ENCODE assay signal across 1 cellular context in the genomic region with DNA sequence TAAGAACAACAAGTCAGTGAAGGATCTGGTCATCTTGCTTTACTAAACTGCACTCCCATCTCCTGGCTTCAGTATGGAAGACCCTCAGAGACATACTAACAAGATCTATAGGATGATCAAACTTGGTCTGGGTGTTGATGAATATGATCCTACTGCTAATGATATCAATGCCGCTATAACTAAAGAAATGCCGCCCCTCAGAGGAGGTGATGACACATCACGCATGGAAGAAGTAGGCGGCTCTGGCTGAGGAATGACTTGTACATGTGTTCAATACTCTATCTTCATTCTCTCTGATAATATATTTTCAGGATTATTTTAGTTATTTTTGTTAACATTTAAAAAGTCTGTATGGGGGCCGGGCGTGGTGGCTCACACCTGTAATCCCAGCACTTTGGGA.
TF ChIP-seq lines count a peak whose summit lies in the region.

No MANE protein-coding gene starts in this region.

TF ChIP-seq in HepG2, 621 proteins besides CTCF, POLR2A, EP300 and RAD21:
- TF ChIP-seq, protein P1, sequence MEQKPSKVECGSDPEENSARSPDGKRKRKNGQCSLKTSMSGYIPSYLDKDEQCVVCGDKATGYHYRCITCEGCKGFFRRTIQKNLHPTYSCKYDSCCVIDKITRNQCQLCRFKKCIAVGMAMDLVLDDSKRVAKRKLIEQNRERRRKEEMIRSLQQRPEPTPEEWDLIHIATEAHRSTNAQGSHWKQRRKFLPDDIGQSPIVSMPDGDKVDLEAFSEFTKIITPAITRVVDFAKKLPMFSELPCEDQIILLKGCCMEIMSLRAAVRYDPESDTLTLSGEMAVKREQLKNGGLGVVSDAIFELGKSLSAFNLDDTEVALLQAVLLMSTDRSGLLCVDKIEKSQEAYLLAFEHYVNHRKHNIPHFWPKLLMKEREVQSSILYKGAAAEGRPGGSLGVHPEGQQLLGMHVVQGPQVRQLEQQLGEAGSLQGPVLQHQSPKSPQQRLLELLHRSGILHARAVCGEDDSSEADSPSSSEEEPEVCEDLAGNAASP (CRISPR knock-in tag; IDR thresholded peaks at IDR 0.05; ENCODE audit: borderline replicate concordance): no peak
- TF ChIP-seq, protein P2, sequence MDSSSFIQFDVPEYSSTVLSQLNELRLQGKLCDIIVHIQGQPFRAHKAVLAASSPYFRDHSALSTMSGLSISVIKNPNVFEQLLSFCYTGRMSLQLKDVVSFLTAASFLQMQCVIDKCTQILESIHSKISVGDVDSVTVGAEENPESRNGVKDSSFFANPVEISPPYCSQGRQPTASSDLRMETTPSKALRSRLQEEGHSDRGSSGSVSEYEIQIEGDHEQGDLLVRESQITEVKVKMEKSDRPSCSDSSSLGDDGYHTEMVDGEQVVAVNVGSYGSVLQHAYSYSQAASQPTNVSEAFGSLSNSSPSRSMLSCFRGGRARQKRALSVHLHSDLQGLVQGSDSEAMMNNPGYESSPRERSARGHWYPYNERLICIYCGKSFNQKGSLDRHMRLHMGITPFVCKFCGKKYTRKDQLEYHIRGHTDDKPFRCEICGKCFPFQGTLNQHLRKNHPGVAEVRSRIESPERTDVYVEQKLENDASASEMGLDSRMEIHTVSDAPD (CRISPR knock-in tag; IDR thresholded peaks at IDR 0.05): no peak
- no peak for TF ChIP-seq MTA3 (CRISPR knock-in tag; IDR thresholded peaks at IDR 0.05)
- TF ChIP-seq MYC (CRISPR knock-in tag; IDR thresholded peaks at IDR 0.05; ENCODE audit: borderline replicate concordance): no peak
- no peak for TF ChIP-seq ZNF451 (CRISPR knock-in tag; IDR thresholded peaks at IDR 0.05)
- TF ChIP-seq DR1 (CRISPR knock-in tag; IDR thresholded peaks at IDR 0.05): no peak
- TF ChIP-seq, protein P3, sequence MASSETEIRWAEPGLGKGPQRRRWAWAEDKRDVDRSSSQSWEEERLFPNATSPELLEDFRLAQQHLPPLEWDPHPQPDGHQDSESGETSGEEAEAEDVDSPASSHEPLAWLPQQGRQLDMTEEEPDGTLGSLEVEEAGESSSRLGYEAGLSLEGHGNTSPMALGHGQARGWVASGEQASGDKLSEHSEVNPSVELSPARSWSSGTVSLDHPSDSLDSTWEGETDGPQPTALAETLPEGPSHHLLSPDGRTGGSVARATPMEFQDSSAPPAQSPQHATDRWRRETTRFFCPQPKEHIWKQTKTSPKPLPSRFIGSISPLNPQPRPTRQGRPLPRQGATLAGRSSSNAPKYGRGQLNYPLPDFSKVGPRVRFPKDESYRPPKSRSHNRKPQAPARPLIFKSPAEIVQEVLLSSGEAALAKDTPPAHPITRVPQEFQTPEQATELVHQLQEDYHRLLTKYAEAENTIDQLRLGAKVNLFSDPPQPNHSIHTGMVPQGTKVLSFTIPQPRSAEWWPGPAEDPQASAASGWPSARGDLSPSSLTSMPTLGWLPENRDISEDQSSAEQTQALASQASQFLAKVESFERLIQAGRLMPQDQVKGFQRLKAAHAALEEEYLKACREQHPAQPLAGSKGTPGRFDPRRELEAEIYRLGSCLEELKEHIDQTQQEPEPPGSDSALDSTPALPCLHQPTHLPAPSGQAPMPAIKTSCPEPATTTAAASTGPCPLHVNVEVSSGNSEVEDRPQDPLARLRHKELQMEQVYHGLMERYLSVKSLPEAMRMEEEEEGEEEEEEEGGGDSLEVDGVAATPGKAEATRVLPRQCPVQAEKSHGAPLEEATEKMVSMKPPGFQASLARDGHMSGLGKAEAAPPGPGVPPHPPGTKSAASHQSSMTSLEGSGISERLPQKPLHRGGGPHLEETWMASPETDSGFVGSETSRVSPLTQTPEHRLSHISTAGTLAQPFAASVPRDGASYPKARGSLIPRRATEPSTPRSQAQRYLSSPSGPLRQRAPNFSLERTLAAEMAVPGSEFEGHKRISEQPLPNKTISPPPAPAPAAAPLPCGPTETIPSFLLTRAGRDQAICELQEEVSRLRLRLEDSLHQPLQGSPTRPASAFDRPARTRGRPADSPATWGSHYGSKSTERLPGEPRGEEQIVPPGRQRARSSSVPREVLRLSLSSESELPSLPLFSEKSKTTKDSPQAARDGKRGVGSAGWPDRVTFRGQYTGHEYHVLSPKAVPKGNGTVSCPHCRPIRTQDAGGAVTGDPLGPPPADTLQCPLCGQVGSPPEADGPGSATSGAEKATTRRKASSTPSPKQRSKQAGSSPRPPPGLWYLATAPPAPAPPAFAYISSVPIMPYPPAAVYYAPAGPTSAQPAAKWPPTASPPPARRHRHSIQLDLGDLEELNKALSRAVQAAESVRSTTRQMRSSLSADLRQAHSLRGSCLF (CRISPR knock-in tag; IDR thresholded peaks at IDR 0.05; ENCODE audit: borderline replicate concordance): no peak
- TF ChIP-seq, protein P4, sequence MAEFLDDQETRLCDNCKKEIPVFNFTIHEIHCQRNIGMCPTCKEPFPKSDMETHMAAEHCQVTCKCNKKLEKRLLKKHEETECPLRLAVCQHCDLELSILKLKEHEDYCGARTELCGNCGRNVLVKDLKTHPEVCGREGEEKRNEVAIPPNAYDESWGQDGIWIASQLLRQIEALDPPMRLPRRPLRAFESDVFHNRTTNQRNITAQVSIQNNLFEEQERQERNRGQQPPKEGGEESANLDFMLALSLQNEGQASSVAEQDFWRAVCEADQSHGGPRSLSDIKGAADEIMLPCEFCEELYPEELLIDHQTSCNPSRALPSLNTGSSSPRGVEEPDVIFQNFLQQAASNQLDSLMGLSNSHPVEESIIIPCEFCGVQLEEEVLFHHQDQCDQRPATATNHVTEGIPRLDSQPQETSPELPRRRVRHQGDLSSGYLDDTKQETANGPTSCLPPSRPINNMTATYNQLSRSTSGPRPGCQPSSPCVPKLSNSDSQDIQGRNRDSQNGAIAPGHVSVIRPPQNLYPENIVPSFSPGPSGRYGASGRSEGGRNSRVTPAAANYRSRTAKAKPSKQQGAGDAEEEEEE (CRISPR knock-in tag; IDR thresholded peaks at IDR 0.05; ENCODE audit: borderline replicate concordance): no peak
- no peak for TF ChIP-seq TBX2 (CRISPR knock-in tag; IDR thresholded peaks at IDR 0.05; ENCODE audit: borderline replicate concordance)
- no peak for TF ChIP-seq ZNF20 (CRISPR knock-in tag; IDR thresholded peaks at IDR 0.05)
- no peak for TF ChIP-seq ZNF766 (CRISPR knock-in tag; IDR thresholded peaks at IDR 0.05; ENCODE audit: borderline replicate concordance)
- TF ChIP-seq, protein P5, sequence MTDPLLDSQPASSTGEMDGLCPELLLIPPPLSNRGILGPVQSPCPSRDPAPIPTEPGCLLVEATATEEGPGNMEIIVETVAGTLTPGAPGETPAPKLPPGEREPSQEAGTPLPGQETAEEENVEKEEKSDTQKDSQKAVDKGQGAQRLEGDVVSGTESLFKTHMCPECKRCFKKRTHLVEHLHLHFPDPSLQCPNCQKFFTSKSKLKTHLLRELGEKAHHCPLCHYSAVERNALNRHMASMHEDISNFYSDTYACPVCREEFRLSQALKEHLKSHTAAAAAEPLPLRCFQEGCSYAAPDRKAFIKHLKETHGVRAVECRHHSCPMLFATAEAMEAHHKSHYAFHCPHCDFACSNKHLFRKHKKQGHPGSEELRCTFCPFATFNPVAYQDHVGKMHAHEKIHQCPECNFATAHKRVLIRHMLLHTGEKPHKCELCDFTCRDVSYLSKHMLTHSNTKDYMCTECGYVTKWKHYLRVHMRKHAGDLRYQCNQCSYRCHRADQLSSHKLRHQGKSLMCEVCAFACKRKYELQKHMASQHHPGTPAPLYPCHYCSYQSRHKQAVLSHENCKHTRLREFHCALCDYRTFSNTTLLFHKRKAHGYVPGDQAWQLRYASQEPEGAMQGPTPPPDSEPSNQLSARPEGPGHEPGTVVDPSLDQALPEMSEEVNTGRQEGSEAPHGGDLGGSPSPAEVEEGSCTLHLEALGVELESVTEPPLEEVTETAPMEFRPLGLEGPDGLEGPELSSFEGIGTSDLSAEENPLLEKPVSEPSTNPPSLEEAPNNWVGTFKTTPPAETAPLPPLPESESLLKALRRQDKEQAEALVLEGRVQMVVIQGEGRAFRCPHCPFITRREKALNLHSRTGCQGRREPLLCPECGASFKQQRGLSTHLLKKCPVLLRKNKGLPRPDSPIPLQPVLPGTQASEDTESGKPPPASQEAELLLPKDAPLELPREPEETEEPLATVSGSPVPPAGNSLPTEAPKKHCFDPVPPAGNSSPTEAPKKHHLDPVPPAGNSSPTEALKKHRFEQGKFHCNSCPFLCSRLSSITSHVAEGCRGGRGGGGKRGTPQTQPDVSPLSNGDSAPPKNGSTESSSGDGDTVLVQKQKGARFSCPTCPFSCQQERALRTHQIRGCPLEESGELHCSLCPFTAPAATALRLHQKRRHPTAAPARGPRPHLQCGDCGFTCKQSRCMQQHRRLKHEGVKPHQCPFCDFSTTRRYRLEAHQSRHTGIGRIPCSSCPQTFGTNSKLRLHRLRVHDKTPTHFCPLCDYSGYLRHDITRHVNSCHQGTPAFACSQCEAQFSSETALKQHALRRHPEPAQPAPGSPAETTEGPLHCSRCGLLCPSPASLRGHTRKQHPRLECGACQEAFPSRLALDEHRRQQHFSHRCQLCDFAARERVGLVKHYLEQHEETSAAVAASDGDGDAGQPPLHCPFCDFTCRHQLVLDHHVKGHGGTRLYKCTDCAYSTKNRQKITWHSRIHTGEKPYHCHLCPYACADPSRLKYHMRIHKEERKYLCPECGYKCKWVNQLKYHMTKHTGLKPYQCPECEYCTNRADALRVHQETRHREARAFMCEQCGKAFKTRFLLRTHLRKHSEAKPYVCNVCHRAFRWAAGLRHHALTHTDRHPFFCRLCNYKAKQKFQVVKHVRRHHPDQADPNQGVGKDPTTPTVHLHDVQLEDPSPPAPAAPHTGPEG (CRISPR knock-in tag; IDR thresholded peaks at IDR 0.05): no peak
- no peak for TF ChIP-seq ZFP41 (CRISPR knock-in tag; IDR thresholded peaks at IDR 0.05; ENCODE audit: borderline replicate concordance)
